ENCODE assay signal across 7 cellular contexts in genomic region chr7:107892367-107892741, GRCh38. TPM values are rescaled to one million over a fixed set of nuclear protein-coding genes. Genes with fewer than 3 reads are reported as not detected.
A peak's percentile ranks its signal among the peaks of the same experiment; 100 is the strongest.
DNase-seq lines count a peak whose midpoint lies in the region; ATAC-seq and TF ChIP-seq lines count a peak whose summit lies in the region.
"Not testable (repeated sequence)": the region's sequence is repeated elsewhere in the genome, so short reads cannot be mapped to it uniquely, and the experiment has no call there.

No MANE protein-coding gene starts in this region.

- H3K27me3 Mint-ChIP-seq in activated T-cell treated with anti-CD3 and anti-CD28 coated beads, Interleukin-2, amount 50 U/mL, for 24 hours; chondrocyte (ENCODE audit: low read depth): not testable (repeated sequence)

- DNase-seq in GM12864 (ENCODE audit: low read depth); activated T-cell treated with anti-CD3 and anti-CD28 coated beads, Interleukin-2, amount 50 U/mL, for 24 hours; chondrocyte (ENCODE audit: low spot score); skeletal muscle cell (ENCODE audit: low read depth): not testable (repeated sequence)

- peak overlapping the region; percentile 91 for H3K4me3 Mint-ChIP-seq in activated T-cell treated with anti-CD3 and anti-CD28 coated beads, Interleukin-2, amount 50 U/mL, for 24 hours
- H3K4me3 Mint-ChIP-seq in chondrocyte (ENCODE audit: unreplicated experiment): peak overlapping the region; percentile 100

- not testable (repeated sequence) for ATAC-seq in gastroesophageal sphincter

- H3K9me3 Mint-ChIP-seq in activated T-cell treated with anti-CD3 and anti-CD28 coated beads, Interleukin-2, amount 50 U/mL, for 24 hours; chondrocyte (ENCODE audit: low read depth): not testable (repeated sequence)

- peak overlapping the region; percentile 33 for H3K27ac ChIP-seq in OCI-LY1 (ENCODE audit: low read depth, low read length, poor library complexity, severe bottlenecking)
- H3K27ac ChIP-seq in gastroesophageal sphincter: peak overlapping the region in 3 of 4 donors; percentile 97 to 98 (median 97)

- not testable (repeated sequence) for H3K9me2 ChIP-seq in OCI-LY1 (ENCODE audit: low read depth, low read length)

- H3K27me3 ChIP-seq in OCI-LY1 (ENCODE audit: insufficient read depth, low read length); gastroesophageal sphincter; mononuclear cell (ENCODE audit: insufficient read depth, low read length): not testable (repeated sequence)

- H3K9ac ChIP-seq in OCI-LY1 (ENCODE audit: low read length): peak overlapping the region; percentile 76

- peaks cover 60% of the 10 kb centered on the region for H3K36me3 Mint-ChIP-seq in activated T-cell treated with anti-CD3 and anti-CD28 coated beads, Interleukin-2, amount 50 U/mL, for 24 hours (ENCODE audit: low read depth)
- not testable (repeated sequence) for H3K36me3 Mint-ChIP-seq in chondrocyte (ENCODE audit: low read depth)

- H3K4me1 ChIP-seq in OCI-LY1 (ENCODE audit: insufficient read depth, low read length, severe bottlenecking): peaks cover 36% of the 10 kb centered on the region
- peaks cover 0 to 67% (median 18%) of the 10 kb centered on the region in 3 donors for H3K4me1 ChIP-seq in gastroesophageal sphincter
- H3K4me1 ChIP-seq in mononuclear cell (ENCODE audit: insufficient read depth, low read length): peaks cover 32% of the 10 kb centered on the region

- not testable (repeated sequence) for H4K20me1 ChIP-seq in OCI-LY1 (ENCODE audit: insufficient read depth, low read length)

- TF ChIP-seq POLR2A in gastroesophageal sphincter (IDR thresholded peaks at IDR 0.05): not testable (repeated sequence)

- not testable (repeated sequence) for H3F3A ChIP-seq in OCI-LY1 (ENCODE audit: insufficient read depth, low read length)

- H3K36me3 ChIP-seq in OCI-LY1 (ENCODE audit: insufficient read depth, low read length): peaks cover 46% of the 10 kb centered on the region
- peaks cover 0 to 28% of the 10 kb centered on the region in 2 donors for H3K36me3 ChIP-seq in gastroesophageal sphincter

- not testable (repeated sequence) for TF ChIP-seq CTCF in GM12864 (IDR thresholded peaks at IDR 0.05; ENCODE audit: low read depth, low read length, missing control alignments); OCI-LY1 (IDR thresholded peaks at IDR 0.05; ENCODE audit: low read length); chondrocyte (IDR thresholded peaks at IDR 0.05); gastroesophageal sphincter (IDR thresholded peaks at IDR 0.05)

- not testable (repeated sequence) for TF ChIP-seq EP300 in gastroesophageal sphincter (IDR thresholded peaks at IDR 0.05)

- peaks cover 57% of the 10 kb centered on the region for H3K79me2 ChIP-seq in OCI-LY1 (ENCODE audit: insufficient read depth, low read length)

- H3K9me3 ChIP-seq in OCI-LY1 (ENCODE audit: low read length); gastroesophageal sphincter; mononuclear cell (ENCODE audit: low read depth, low read length): not testable (repeated sequence)

- H3K4me1 Mint-ChIP-seq in activated T-cell treated with anti-CD3 and anti-CD28 coated beads, Interleukin-2, amount 50 U/mL, for 24 hours (ENCODE audit: low read depth): peaks cover 54% of the 10 kb centered on the region
- H3K4me1 Mint-ChIP-seq in chondrocyte (ENCODE audit: low read depth): peaks cover 42% of the 10 kb centered on the region

- H3K27ac Mint-ChIP-seq in activated T-cell treated with anti-CD3 and anti-CD28 coated beads, Interleukin-2, amount 50 U/mL, for 24 hours: peak overlapping the region; percentile 98
- not testable (repeated sequence) for H3K27ac Mint-ChIP-seq in chondrocyte (ENCODE audit: unreplicated experiment)

- H3K4me3 ChIP-seq in GM12864 (ENCODE audit: low read depth, low read length): peak overlapping the region; percentile 85
- H3K4me3 ChIP-seq in OCI-LY1 (ENCODE audit: low read depth, low read length, poor library complexity, severe bottlenecking): peak overlapping the region; percentile 75
- H3K4me3 ChIP-seq in gastroesophageal sphincter: peak overlapping the region in 1 of 2 donors; percentile 84
- peak overlapping the region; percentile 66 for H3K4me3 ChIP-seq in mononuclear cell (ENCODE audit: low read length)
- H3K4me3 ChIP-seq in skeletal muscle cell (ENCODE audit: low read depth, low read length): peak overlapping the region; percentile 71

- peak overlapping the region; percentile 93 for H3K4me2 ChIP-seq in OCI-LY1 (ENCODE audit: low read length)

- H2AFZ ChIP-seq in OCI-LY1 (ENCODE audit: low read length): not testable (repeated sequence)

- WGBS in gastroesophageal sphincter (ENCODE audit: low coverage in 1 of 2), 2 donors: 77 to 91% methylated on average over 7 to 8 of the region's 8 CpGs

RNA-seq across cellular contexts. Expression of gene DLD, which starts 1.4 kb away (rescaled TPM):
- total RNA-seq in chondrocyte (60.3 to 69.6 TPM (median 62.7 TPM) in 3 replicates), gastroesophageal sphincter (100 to 1,000 TPM in 3 of 4 donors, 10 to 100 TPM in 1; 79.3 to 246 (median 148) TPM), mononuclear cell (118 TPM)
